In the genomic region with DNA sequence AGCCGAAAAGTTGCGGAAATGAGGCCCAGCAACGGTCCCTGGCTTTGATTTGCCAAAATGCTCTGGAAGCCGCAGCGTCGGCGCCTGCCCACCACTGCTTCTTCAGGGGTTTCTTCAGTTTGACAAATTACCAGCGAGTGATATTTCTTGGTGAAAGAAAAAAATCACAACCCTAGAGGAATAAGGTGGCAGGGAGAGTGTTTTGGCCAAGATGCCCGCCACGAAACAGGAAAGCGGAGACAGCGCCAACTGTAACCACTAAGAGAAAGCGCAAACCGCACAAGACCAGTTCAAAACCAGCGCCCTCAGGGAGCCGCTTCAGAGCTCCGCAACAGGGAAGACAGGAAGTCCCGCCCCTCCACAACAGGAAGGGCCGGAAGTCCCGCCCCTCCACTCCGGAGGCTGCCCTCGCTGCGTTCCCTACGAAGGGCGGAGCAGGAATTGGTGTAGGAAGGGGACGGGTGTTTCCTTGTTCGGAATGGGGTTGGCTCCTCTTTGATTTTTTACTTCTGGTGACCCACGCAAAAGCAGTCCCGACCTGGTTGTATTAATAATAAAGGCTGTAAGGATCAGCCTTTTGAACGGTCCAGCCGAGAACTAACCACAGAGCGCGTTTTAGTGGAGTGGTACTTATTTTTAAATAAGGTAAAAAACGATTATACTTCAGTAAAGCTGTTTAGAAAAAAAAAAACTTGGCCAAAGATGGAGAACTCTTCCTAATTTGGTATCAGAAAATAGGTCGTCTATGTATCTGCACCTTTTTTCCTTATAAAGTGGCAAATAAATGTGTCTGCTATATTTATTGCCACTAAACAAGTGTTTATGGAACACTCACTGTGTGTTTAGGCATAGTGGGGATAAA, we compare ENCODE assay signal across 8 cellular contexts. TPM values are rescaled to one million over a fixed set of nuclear protein-coding genes. Genes with fewer than 3 reads are reported as not detected.
DNase-seq lines count a peak whose midpoint lies in the region; ATAC-seq and TF ChIP-seq lines count a peak whose summit lies in the region.

A gene with protein sequence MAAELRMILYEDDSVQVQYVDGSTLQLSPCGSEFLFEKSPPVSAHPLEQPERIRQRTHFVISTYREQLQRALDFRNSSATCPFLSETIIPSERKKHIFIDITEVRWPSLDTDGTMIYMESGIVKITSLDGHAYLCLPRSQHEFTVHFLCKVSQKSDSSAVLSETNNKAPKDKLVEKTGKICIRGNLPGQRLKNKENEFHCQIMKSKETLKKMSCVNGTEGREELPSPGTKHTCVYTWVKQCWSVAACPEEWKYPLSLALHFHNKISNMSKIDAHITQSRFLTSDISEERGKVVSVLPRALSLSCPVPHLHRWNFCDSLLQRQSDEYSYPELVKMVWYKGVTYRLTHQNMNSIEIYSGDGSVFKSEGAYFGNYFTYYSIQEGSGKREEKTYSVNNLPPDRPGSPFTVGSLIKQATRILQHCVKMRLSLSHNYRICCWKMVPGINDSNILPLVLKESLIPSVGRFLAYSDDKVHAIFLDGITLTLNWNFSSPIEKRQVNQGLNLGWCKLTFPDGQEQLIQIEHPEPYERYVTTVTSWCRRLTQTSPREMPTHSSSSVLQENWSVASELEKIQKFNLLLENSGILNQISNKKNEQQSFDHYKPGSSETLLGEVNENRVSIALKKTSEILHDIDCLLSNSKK (minus strand): TSS at position 333 of the 862 bp plus-strand sequence. CDS start 5,809 bp downstream, outside the sequence.

- no peaks in the 10 kb centered on the region for H3K9me3 ChIP-seq in colonic mucosa

- peak within 1 kb of the TSS; percentile 80 for H3K27ac ChIP-seq in colonic mucosa

- H3K4me3 ChIP-seq in BJ (ENCODE audit: low read depth, low read length) (peak within 1 kb of the TSS; percentile 62), colonic mucosa (peak within 1 kb of the TSS; percentile 57)

- peak within 1 kb of the TSS; percentile 46 to 68 for H3K9ac ChIP-seq in colonic mucosa (ENCODE audit: low read depth in 2 of 2, low read length in 2 of 2)

- H3K4me1 ChIP-seq in colonic mucosa: peaks cover 7% of the 10 kb centered on the region

- POLR2A ChIA-PET in BJ (lab: Charles Lee): interaction anchor here (1.0 kb wide), 2 partner anchors 9 to 31 kb away, joined by 5 to 7 read pairs; a partner anchor contains a TSS

- ATAC-seq in HG03457 (IDR thresholded peaks at IDR 0.05; ENCODE audit: unreplicated experiment) (peak; percentile 99), left colon (peak; percentile 100)

- intact Hi-C loops in colonic mucosa (cut with DNase I): no loop called here
- intact Hi-C loops in left colon (cut with DNase I, micrococcal nuclease): no loop called here

- DNase-seq in BJ (ENCODE audit: low read depth) (peak; percentile 80), GM19240 (ENCODE audit: insufficient read length, low spot score) (peak; percentile 99), NCI-H524 (lab: John Stamatoyannopoulos, UW) (peak; percentile 96 to 98), colonic mucosa (peak; percentile 98), left colon (peak; percentile 97 to 99)
- peak; percentile 93 to 97 for DNase-seq in activated CD4-positive, alpha-beta T cell treated with anti-CD3 and anti-CD28 coated beads for 4 hours
- peak; percentile 95 to 96 for DNase-seq in stimulated activated CD4-positive, alpha-beta T cell treated with anti-CD3 and anti-CD28 coated beads, Interleukin-1b, Interleukin-23, amount 100 ng/mL, for 4 hours (ENCODE audit: low read depth in 2 of 2)

- CTCF ChIA-PET in BJ (lab: Yijun Ruan, JAX): no interaction called here

- no peaks in the 10 kb centered on the region for H3K27me3 ChIP-seq in BJ (ENCODE audit: control insufficient read depth, insufficient read depth, low read length)
- no peaks in the 10 kb centered on the region for H3K27me3 ChIP-seq in colonic mucosa

- TF ChIP-seq CTCF in BJ (IDR thresholded peaks at IDR 0.05; ENCODE audit: insufficient read depth, low read depth, low read length) (0 out of 2 replicates have a peak, but pooled peaks have one; percentile 5), colonic mucosa (IDR thresholded peaks at IDR 0.05) (no peak)

- H3K36me3 ChIP-seq in BJ (ENCODE audit: control insufficient read depth, insufficient read depth, low read length) (no peaks in the 10 kb centered on the region), colonic mucosa (no peaks in the 10 kb centered on the region)

RNA-seq across cellular contexts. Expression of the gene that starts here (rescaled TPM):
- polyA plus RNA-seq in BJ (2011; rRNA removed): 2.6 and 4.7 TPM in 2 replicates
- polyA minus RNA-seq in BJ (2011; rRNA and poly(A)+ RNA removed): 0.93 and 2.0 TPM in 2 replicates
- total RNA-seq in colonic mucosa: 1 to 10 TPM; 1.9 to 5.0 TPM
- total RNA-seq in left colon: 1 to 10 TPM in 1 of 2 donors, under 1 TPM in 1; 0.56 to 1.6 TPM

Comparison
In these comparisons a context has a peak if more than half of its experiments do, and no peak if none do; other contexts are left out.
1. Peak in every context shown above with its lines: DNase-seq, ATAC-seq, H3K4me3 ChIP-seq and H3K27ac ChIP-seq.